In the genomic region with DNA sequence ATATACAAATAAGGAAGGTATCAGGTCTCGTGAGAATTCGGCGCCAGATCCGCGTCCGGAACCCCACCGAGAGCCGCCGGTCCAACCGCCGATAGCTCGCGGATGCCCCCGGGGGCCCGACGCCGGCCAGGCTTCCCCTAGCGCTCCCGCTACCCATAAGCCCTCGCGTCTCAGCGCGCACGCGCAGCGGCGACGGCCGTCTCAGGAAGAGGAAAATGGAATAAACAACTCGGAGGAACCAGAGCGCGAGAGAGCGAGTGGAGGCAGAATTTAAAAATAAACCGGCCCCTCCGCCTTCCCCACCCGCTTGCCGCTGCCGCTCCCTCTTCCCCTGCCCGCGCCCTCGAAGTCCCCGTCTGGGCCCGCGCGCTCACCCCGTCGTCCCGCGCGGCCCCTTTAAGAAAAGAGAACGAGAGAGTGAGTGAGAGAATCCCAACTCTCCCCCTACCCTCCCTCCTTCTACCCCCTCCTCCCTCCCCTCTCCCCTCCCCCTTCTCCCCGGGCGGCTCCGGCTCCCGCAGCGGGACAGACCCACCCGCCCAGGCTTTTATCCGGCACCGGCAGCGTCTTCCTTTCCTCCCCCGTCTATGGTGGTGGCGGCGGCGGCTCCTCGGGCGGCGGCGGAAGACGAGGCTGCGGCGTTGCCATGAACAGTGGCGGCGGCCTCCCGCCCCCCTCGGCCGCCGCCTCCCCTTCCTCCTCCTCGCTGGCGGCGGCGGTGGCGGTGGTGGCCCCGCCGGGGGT, we compare ENCODE assay signal across 1 cellular context.
TF ChIP-seq lines count a peak whose summit lies in the region.

Gene PAN3 (plus strand): TSS at position 534 of the 744 bp plus-strand sequence. CDS start 113 bp downstream, at position 647.

TF ChIP-seq in K562, 482 proteins besides CTCF, POLR2A, EP300 and RAD21 (continued from another document):
- no peak for TF ChIP-seq CHD7 (IDR thresholded peaks at IDR 0.05; ENCODE audit: low read depth, low read length)
- peak in 2 of 3 experiments; percentile 58 to 59 for TF ChIP-seq YY1 (IDR thresholded peaks at IDR 0.05; ENCODE audit: borderline replicate concordance in 1 of 3, control insufficient read depth in 1 of 3, extremely low read depth in 1 of 3, insufficient read depth in 3 of 3, insufficient read length in 1 of 3, insufficient replicate concordance in 2 of 3, low read depth in 1 of 3, low read length in 2 of 3)
- TF ChIP-seq, protein P1, sequence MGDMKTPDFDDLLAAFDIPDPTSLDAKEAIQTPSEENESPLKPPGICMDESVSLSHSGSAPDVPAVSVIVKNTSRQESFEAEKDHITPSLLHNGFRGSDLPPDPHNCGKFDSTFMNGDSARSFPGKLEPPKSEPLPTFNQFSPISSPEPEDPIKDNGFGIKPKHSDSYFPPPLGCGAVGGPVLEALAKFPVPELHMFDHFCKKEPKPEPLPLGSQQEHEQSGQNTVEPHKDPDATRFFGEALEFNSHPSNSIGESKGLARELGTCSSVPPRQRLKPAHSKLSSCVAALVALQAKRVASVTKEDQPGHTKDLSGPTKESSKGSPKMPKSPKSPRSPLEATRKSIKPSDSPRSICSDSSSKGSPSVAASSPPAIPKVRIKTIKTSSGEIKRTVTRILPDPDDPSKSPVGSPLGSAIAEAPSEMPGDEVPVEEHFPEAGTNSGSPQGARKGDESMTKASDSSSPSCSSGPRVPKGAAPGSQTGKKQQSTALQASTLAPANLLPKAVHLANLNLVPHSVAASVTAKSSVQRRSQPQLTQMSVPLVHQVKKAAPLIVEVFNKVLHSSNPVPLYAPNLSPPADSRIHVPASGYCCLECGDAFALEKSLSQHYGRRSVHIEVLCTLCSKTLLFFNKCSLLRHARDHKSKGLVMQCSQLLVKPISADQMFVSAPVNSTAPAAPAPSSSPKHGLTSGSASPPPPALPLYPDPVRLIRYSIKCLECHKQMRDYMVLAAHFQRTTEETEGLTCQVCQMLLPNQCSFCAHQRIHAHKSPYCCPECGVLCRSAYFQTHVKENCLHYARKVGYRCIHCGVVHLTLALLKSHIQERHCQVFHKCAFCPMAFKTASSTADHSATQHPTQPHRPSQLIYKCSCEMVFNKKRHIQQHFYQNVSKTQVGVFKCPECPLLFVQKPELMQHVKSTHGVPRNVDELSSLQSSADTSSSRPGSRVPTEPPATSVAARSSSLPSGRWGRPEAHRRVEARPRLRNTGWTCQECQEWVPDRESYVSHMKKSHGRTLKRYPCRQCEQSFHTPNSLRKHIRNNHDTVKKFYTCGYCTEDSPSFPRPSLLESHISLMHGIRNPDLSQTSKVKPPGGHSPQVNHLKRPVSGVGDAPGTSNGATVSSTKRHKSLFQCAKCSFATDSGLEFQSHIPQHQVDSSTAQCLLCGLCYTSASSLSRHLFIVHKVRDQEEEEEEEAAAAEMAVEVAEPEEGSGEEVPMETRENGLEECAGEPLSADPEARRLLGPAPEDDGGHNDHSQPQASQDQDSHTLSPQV (IDR thresholded peaks at IDR 0.05): no peak
- TF ChIP-seq, protein P2, sequence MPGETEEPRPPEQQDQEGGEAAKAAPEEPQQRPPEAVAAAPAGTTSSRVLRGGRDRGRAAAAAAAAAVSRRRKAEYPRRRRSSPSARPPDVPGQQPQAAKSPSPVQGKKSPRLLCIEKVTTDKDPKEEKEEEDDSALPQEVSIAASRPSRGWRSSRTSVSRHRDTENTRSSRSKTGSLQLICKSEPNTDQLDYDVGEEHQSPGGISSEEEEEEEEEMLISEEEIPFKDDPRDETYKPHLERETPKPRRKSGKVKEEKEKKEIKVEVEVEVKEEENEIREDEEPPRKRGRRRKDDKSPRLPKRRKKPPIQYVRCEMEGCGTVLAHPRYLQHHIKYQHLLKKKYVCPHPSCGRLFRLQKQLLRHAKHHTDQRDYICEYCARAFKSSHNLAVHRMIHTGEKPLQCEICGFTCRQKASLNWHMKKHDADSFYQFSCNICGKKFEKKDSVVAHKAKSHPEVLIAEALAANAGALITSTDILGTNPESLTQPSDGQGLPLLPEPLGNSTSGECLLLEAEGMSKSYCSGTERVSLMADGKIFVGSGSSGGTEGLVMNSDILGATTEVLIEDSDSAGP (CRISPR knock-in tag; IDR thresholded peaks at IDR 0.05): peak; percentile 94
- peak; percentile 59 for TF ChIP-seq ZFX (CRISPR knock-in tag; IDR thresholded peaks at IDR 0.05)
- TF ChIP-seq, protein P3, sequence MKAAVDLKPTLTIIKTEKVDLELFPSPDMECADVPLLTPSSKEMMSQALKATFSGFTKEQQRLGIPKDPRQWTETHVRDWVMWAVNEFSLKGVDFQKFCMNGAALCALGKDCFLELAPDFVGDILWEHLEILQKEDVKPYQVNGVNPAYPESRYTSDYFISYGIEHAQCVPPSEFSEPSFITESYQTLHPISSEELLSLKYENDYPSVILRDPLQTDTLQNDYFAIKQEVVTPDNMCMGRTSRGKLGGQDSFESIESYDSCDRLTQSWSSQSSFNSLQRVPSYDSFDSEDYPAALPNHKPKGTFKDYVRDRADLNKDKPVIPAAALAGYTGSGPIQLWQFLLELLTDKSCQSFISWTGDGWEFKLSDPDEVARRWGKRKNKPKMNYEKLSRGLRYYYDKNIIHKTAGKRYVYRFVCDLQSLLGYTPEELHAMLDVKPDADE (conservative IDR thresholded peaks at IDR 0.05; ENCODE audit: control insufficient read depth, low read depth, low read length): no peak
- peak; percentile 61; the same call in 1 of the 2 replicates for TF ChIP-seq SNIP1 (IDR thresholded peaks at IDR 0.05; ENCODE audit: low read depth)
- peak in 1 of 2 experiments; percentile 84; a peak in 1 of 4 replicates for TF ChIP-seq KDM1A (IDR thresholded peaks at IDR 0.05)
- TF ChIP-seq NFYB (IDR thresholded peaks at IDR 0.05; ENCODE audit: extremely low read depth, insufficient read length): no peak
- TF ChIP-seq ZNF197 (CRISPR knock-in tag; IDR thresholded peaks at IDR 0.05; ENCODE audit: low read depth): no peak
- TF ChIP-seq KDM2B (CRISPR knock-in tag; IDR thresholded peaks at IDR 0.05): no peak
- peak; percentile 23; the same call in 1 of the 2 replicates for TF ChIP-seq MYC (IDR thresholded peaks at IDR 0.05; ENCODE audit: low read depth, low read length)
- no peak for TF ChIP-seq MYC (CRISPR knock-in tag; IDR thresholded peaks at IDR 0.05; ENCODE audit: borderline replicate concordance, low read depth)
- TF ChIP-seq MCM7 (IDR thresholded peaks at IDR 0.05): no peak
- TF ChIP-seq RBM34 (IDR thresholded peaks at IDR 0.05; ENCODE audit: borderline replicate concordance, insufficient read depth, low read length): no peak
- TF ChIP-seq ZNF143 (CRISPR knock-in tag; IDR thresholded peaks at IDR 0.05): peak; percentile 75
